In the genomic region with DNA sequence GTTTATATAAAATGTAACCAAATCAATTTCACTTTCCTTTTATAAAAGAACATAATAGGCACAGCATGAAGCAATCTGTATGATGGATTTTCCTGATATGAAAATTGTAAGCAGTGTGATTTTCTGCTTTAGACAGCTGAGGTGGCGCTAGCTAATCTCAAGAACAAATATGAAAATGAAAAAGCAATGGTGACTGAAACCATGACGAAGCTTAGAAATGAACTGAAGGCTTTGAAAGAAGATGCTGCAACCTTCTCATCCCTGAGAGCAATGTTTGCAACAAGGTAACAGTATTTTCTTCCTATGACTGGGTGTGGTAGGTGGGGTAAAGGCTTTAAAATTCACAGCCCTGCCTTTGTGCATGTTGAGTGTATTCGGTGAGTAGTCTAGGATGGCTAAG, we compare ENCODE assay signal across 1 cellular context.
TF ChIP-seq lines count a peak whose summit lies in the region.

No MANE protein-coding gene starts in this region.

TF ChIP-seq in K562, 482 proteins besides CTCF, POLR2A, EP300 and RAD21 (continued from another document):
- TF ChIP-seq CLOCK (CRISPR knock-in tag; IDR thresholded peaks at IDR 0.05; ENCODE audit: borderline replicate concordance) = no peak
- TF ChIP-seq ZNF449 (CRISPR knock-in tag; IDR thresholded peaks at IDR 0.05) = no peak
- no peak for TF ChIP-seq ZNF512 (tag; IDR thresholded peaks at IDR 0.05)
- TF ChIP-seq ZSCAN32 (CRISPR knock-in tag; IDR thresholded peaks at IDR 0.05) = no peak
- no peak for TF ChIP-seq FIP1L1 (IDR thresholded peaks at IDR 0.05; ENCODE audit: low read depth, low read length, poor library complexity, severe bottlenecking)
- TF ChIP-seq PREB (CRISPR knock-in tag; IDR thresholded peaks at IDR 0.05) = no peak
- TF ChIP-seq HMGN3 (IDR thresholded peaks at IDR 0.05; ENCODE audit: borderline replicate concordance, extremely low read depth, insufficient read length, low read depth, low read length) = no peak
- TF ChIP-seq, protein P1, sequence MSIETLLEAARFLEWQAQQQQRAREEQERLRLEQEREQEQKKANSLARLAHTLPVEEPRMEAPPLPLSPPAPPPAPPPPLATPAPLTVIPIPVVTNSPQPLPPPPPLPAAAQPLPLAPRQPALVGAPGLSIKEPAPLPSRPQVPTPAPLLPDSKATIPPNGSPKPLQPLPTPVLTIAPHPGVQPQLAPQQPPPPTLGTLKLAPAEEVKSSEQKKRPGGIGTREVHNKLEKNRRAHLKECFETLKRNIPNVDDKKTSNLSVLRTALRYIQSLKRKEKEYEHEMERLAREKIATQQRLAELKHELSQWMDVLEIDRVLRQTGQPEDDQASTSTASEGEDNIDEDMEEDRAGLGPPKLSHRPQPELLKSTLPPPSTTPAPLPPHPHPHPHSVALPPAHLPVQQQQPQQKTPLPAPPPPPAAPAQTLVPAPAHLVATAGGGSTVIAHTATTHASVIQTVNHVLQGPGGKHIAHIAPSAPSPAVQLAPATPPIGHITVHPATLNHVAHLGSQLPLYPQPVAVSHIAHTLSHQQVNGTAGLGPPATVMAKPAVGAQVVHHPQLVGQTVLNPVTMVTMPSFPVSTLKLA (conservative IDR thresholded peaks at IDR 0.05) = no peak
